In the genomic region with DNA sequence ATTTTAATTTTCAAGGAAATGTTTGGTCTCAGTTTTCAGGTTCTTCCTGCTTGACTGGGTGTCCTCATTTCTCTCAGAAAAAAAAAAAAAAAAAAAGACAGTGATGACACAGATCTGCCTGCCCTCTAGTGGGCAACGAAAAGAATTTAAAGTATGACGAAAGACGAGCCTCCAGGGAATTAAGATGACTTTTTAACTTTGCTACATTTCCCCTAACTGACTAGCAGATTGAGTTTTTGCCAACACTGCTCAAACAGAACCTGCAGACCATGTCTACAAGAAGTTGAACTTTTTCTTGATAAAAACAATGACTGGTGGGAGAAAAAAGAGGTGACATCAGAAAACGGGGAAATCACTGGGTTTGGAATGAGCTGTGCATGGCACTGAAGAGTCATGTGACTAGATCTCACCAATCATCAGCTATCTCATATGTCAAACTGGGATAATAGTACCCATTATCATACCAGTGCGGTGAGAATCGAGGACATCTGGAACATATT, we compare ENCODE assay signal across 8 cellular contexts. TPM values are rescaled to one million over a fixed set of nuclear protein-coding genes. Genes with fewer than 3 reads are reported as not detected.
DNase-seq lines count a peak whose midpoint lies in the region; ATAC-seq and TF ChIP-seq lines count a peak whose summit lies in the region.

No MANE protein-coding gene starts in this region.

- H2BK12ac ChIP-seq in mesenchymal stem cell (ENCODE audit: low read length in 2 of 2): no peak overlapping the region

- H3K9ac ChIP-seq in endodermal cell (ENCODE audit: extremely low read depth, low read length, poor library complexity, severe bottlenecking): peak overlapping the region; percentile 41
- H3K9ac ChIP-seq in mesenchymal stem cell (ENCODE audit: low read length): peak overlapping the region; percentile 74

- H3K4me3 ChIP-seq in BE2C (ENCODE audit: low read depth, low read length) (peak overlapping the region; percentile 44), endodermal cell (ENCODE audit: low read length) (peak overlapping the region; percentile 72), mesenchymal stem cell (ENCODE audit: insufficient read depth in 1 of 2, low read depth in 1 of 2, low read length in 2 of 2) (peak overlapping the region in 1 of 2 experiments; percentile 5), vagina (no peak overlapping the region)

- no peak overlapping the region for H4K91ac ChIP-seq in mesenchymal stem cell (ENCODE audit: low read length)

- H3K27me3 ChIP-seq in BE2C: no peaks in the 10 kb centered on the region
- peaks cover 9% of the 10 kb centered on the region for H3K27me3 ChIP-seq in endodermal cell (ENCODE audit: control insufficient read depth, insufficient read depth, low read length, poor library complexity, severe bottlenecking)
- H3K27me3 ChIP-seq in mesenchymal stem cell (ENCODE audit: control insufficient read depth in 1 of 2, insufficient read depth in 1 of 2, low read length in 2 of 2): no peaks in the 10 kb centered on the region
- H3K27me3 ChIP-seq in vagina: no peaks in the 10 kb centered on the region

- H3K27ac ChIP-seq in endodermal cell (ENCODE audit: low read depth, low read length) (no peak overlapping the region), mesenchymal stem cell (ENCODE audit: low read length, poor library complexity, severe bottlenecking) (no peak overlapping the region), vagina (peak overlapping the region; percentile 50)

- no peak overlapping the region for H2BK15ac ChIP-seq in mesenchymal stem cell (ENCODE audit: low read depth, poor library complexity, severe bottlenecking)

- H3K14ac ChIP-seq in mesenchymal stem cell (ENCODE audit: low read length in 2 of 2): no peak overlapping the region

- no peaks in the 10 kb centered on the region for H3K36me3 Mint-ChIP-seq in T-helper 2 cell treated with Interferon-gamma antibody and Interleukin-4, amounts not matched to agents 5 μg/mL and 100 μg/mL, for 36 hours (ENCODE audit: low read depth)
- no peaks in the 10 kb centered on the region for H3K36me3 Mint-ChIP-seq in endodermal cell (ENCODE audit: low read depth)

- H2AFZ ChIP-seq in mesenchymal stem cell (ENCODE audit: low read depth, low read length): peak overlapping the region; percentile 27

- H2BK5ac ChIP-seq in mesenchymal stem cell (ENCODE audit: low read depth, low read length, poor library complexity, severe bottlenecking): no peak overlapping the region

- H3K4me3 Mint-ChIP-seq in T-helper 2 cell treated with Interferon-gamma antibody and Interleukin-4, amounts not matched to agents 5 μg/mL and 100 μg/mL, for 36 hours: peak overlapping the region; percentile 73
- peak overlapping the region; percentile 41 for H3K4me3 Mint-ChIP-seq in endodermal cell

- no peaks in the 10 kb centered on the region for H3K36me3 ChIP-seq in BE2C
- no peaks in the 10 kb centered on the region for H3K36me3 ChIP-seq in endodermal cell (ENCODE audit: control insufficient read depth, insufficient read depth, low read length)
- H3K36me3 ChIP-seq in mesenchymal stem cell (ENCODE audit: control insufficient read depth in 1 of 2, insufficient read depth in 2 of 2, low read depth in 1 of 2, low read length in 2 of 2): no peaks in the 10 kb centered on the region
- no peaks in the 10 kb centered on the region for H3K36me3 ChIP-seq in vagina

- no peak overlapping the region for H3K23ac ChIP-seq in mesenchymal stem cell (ENCODE audit: low read length in 2 of 2)

- 17 to 44% methylated on average over 3 to 6 of the region's 6 CpGs for WGBS in endodermal cell (ENCODE audit: insufficient coverage in 1 of 2, insufficient read length in 1 of 2), 2 experiments
- 36% methylated on average over 6 of the region's 6 CpGs for WGBS in mesenchymal stem cell

- H3K9me3 ChIP-seq in BE2C (no peaks in the 10 kb centered on the region), endodermal cell (ENCODE audit: control insufficient read depth, low read length) (no peaks in the 10 kb centered on the region), mesenchymal stem cell (ENCODE audit: control insufficient read depth, low read length) (no peaks in the 10 kb centered on the region), vagina (no peaks in the 10 kb centered on the region)

- H2BK120ac ChIP-seq in mesenchymal stem cell (ENCODE audit: low read depth, low read length): no peak overlapping the region

- H3K4me2 ChIP-seq in mesenchymal stem cell (ENCODE audit: low read length, poor library complexity, severe bottlenecking): peak overlapping the region; percentile 59

- TF ChIP-seq CTCF in BE2C (IDR thresholded peaks at IDR 0.05; ENCODE audit: low read depth, low read length) (peak; percentile 58), endodermal cell (conservative IDR thresholded peaks at IDR 0.05) (peak; percentile 89), vagina (IDR thresholded peaks at IDR 0.05) (peak in 2 of 3 experiments; percentile 58 to 72)

- DNase-seq in BE2C (peak; percentile 27), NCI-H146 (lab: John Stamatoyannopoulos, UW) (peak; percentile 76), endodermal cell (peak; percentile 59), mesenchymal stem cell (peak; percentile 85), vagina (ENCODE audit: extremely low spot score in 2 of 2) (no peak)
- no peak for DNase-seq in T-helper 2 cell treated with Interferon-gamma antibody and Interleukin-4, amounts not matched to agents 5 μg/mL and 100 μg/mL, for 36 hours (ENCODE audit: low spot score)

- TF ChIP-seq POLR2A in vagina (IDR thresholded peaks at IDR 0.05): no peak

- ATAC-seq in GM18498 (IDR thresholded peaks at IDR 0.05; ENCODE audit: unreplicated experiment) (peak; percentile 74), HG02870 (IDR thresholded peaks at IDR 0.05; ENCODE audit: unreplicated experiment) (peak; percentile 75)

- intact Hi-C loops in vagina (cut with DNase I): loop anchor here (10.0 kb wide), 1 partner anchor 366 kb away; no protein-coding TSS in a partner anchor

- H2AK5ac ChIP-seq in mesenchymal stem cell (ENCODE audit: low read length, severe bottlenecking): no peak overlapping the region

- H3K4ac ChIP-seq in mesenchymal stem cell (ENCODE audit: low read depth in 1 of 2, low read length in 2 of 2): no peak overlapping the region

- H3K27ac Mint-ChIP-seq in T-helper 2 cell treated with Interferon-gamma antibody and Interleukin-4, amounts not matched to agents 5 μg/mL and 100 μg/mL, for 36 hours: peak overlapping the region; percentile 52
- H3K27ac Mint-ChIP-seq in endodermal cell: peak overlapping the region; percentile 80

- no peak overlapping the region for H3K18ac ChIP-seq in mesenchymal stem cell (ENCODE audit: low read depth in 1 of 2, low read length in 2 of 2)

- H3K27me3 Mint-ChIP-seq in T-helper 2 cell treated with Interferon-gamma antibody and Interleukin-4, amounts not matched to agents 5 μg/mL and 100 μg/mL, for 36 hours (ENCODE audit: low read depth): peaks cover 10% of the 10 kb centered on the region
- peaks cover 18% of the 10 kb centered on the region for H3K27me3 Mint-ChIP-seq in endodermal cell (ENCODE audit: insufficient read depth)

- peaks cover 5% of the 10 kb centered on the region for H3K4me1 Mint-ChIP-seq in T-helper 2 cell treated with Interferon-gamma antibody and Interleukin-4, amounts not matched to agents 5 μg/mL and 100 μg/mL, for 36 hours (ENCODE audit: low read depth)
- H3K4me1 Mint-ChIP-seq in endodermal cell: peaks cover 31% of the 10 kb centered on the region

- H3K9me3 Mint-ChIP-seq in T-helper 2 cell treated with Interferon-gamma antibody and Interleukin-4, amounts not matched to agents 5 μg/mL and 100 μg/mL, for 36 hours: no peaks in the 10 kb centered on the region
- H3K9me3 Mint-ChIP-seq in endodermal cell: no peaks in the 10 kb centered on the region

- no peaks in the 10 kb centered on the region for H3K79me1 ChIP-seq in mesenchymal stem cell (replicated peaks; ENCODE audit: low read length, poor library complexity, severe bottlenecking)

- no peaks in the 10 kb centered on the region for H3K4me1 ChIP-seq in BE2C
- H3K4me1 ChIP-seq in endodermal cell (ENCODE audit: control insufficient read depth, insufficient read depth, low read length): peaks cover 6% of the 10 kb centered on the region
- peaks cover 2% of the 10 kb centered on the region for H3K4me1 ChIP-seq in mesenchymal stem cell (ENCODE audit: control insufficient read depth, insufficient read depth, low read depth, low read length)
- H3K4me1 ChIP-seq in vagina: peaks cover 21% of the 10 kb centered on the region

- no peak overlapping the region for H4K8ac ChIP-seq in mesenchymal stem cell (ENCODE audit: low read length)

RNA-seq across cellular contexts. Expression of gene EOMES, which starts 40.8 kb away (rescaled TPM):
- not detected for polyA plus RNA-seq in BE2C (2012; ENCODE audit: insufficient read depth, insufficient read length, low read depth)
- 100 to 1,000 TPM; 182 to 283 TPM for total RNA-seq in endodermal cell
- 35.9 TPM for polyA plus RNA-seq in endodermal cell (2013, experiment 1 of 2)
- polyA plus RNA-seq in endodermal cell (2013, experiment 2 of 2): 48.4 TPM
- not detected for polyA plus RNA-seq in mesenchymal stem cell (2013, experiment 1 of 2)
- not detected for polyA plus RNA-seq in mesenchymal stem cell (2013, experiment 2 of 2)
- total RNA-seq in vagina: 0.49 TPM

Comparison
In these comparisons a context has a peak if more than half of its experiments do, and no peak if none do; other contexts are left out.
1. DNase-seq: peak in BE2C (single experiment), NCI-H146 (single experiment), endodermal cell (single experiment) and mesenchymal stem cell (single experiment); none in T-helper 2 cell treated with Interferon-gamma antibody and Interleukin-4, amounts not matched to agents 5 μg/mL and 100 μg/mL, for 36 hours (single experiment) and vagina (0 of 2).
2. H3K4me3 ChIP-seq: peak in BE2C (single experiment) and endodermal cell (single experiment); none in vagina (0 of 2).
3. RNA of gene EOMES, which starts 40.8 kb away (total RNA-seq): 182 to 283 TPM in endodermal cell; 0.49 TPM in vagina (single experiment); every median in the first group is over 100 times any median in the second.
4. Peak in every context shown above with its lines, with median percentiles within 50 percentile points of each other: CTCF ChIP-seq.